ENCODE assay signal across 8 cellular contexts in the genomic region with DNA sequence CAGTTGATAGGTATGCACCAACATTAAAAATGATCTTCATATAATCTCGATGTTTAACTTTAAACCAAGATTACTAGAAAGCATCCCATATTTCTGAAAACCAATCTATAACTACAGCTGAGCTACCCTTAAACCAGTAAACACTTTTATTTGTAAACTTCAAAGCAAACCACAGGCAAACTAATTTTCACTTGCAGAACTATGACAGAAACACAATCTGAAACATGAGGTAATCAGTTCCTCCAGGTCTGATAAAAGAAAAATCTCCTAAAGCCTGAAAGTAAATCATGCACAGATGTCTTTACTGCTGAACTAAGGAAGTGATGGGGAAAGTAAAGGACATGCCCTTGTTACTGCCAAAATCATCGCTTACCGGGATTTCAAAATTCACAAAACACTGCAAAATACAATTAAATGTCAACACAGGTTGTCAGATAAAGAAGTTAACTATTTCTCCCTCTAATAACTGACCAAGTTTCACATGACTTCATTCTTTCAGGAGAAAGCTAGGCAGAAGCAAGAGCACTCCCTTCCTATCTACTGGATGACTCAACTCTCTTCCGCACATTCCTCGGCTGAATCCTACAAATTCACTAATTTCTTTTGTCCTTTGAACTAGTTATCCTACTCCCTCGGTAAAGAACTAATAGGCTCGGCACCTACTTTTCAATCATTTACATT. TPM values are rescaled to one million over a fixed set of nuclear protein-coding genes. Genes with fewer than 3 reads are reported as not detected.
DNase-seq lines count a peak whose midpoint lies in the region; ATAC-seq and TF ChIP-seq lines count a peak whose summit lies in the region.

No MANE protein-coding gene starts in this region.

- H3K27ac Mint-ChIP-seq in activated CD8-positive, alpha-beta T cell treated with anti-CD3 and anti-CD28 coated beads, Interleukin-2, amount 10 ng/mL, durations not matched to agents 7 days and 5 days = peak overlapping the region; percentile 94

- peaks cover 2% of the 10 kb centered on the region for H3K27me3 Mint-ChIP-seq in activated CD8-positive, alpha-beta T cell treated with anti-CD3 and anti-CD28 coated beads, Interleukin-2, amount 10 ng/mL, durations not matched to agents 7 days and 5 days (ENCODE audit: low read depth)

- H3K27me3 ChIP-seq in hepatocyte = no peaks in the 10 kb centered on the region
- H3K27me3 ChIP-seq in skeletal muscle tissue (ENCODE audit: control insufficient read depth in 3 of 3, insufficient read depth in 3 of 3, low read length in 3 of 3) = no peaks in the 10 kb centered on the region

- H3K4me1 ChIP-seq in hepatocyte (ENCODE audit: insufficient read depth) (peaks cover 9% of the 10 kb centered on the region), skeletal muscle tissue (ENCODE audit: control insufficient read depth in 3 of 3, insufficient read depth in 3 of 3, low read length in 3 of 3) (peaks cover 15 to 23% (median 23%) of the 10 kb centered on the region in 3 donors)

- H3K4me3 ChIP-seq in hepatocyte (peak overlapping the region; percentile 84), skeletal muscle tissue (ENCODE audit: low read length in 3 of 3) (peak overlapping the region; percentile 72 to 81 (median 74))

- H3K4me2 ChIP-seq in hepatocyte = peak overlapping the region; percentile 74

- peaks cover 52% of the 10 kb centered on the region for H3K79me2 ChIP-seq in hepatocyte

- H3K27ac ChIP-seq in hepatocyte = peak overlapping the region; percentile 100
- H3K27ac ChIP-seq in skeletal muscle tissue (ENCODE audit: low read depth, low read length) = peak overlapping the region; percentile 98

- POLR2A ChIA-PET in activated CD8-positive, alpha-beta T cell treated with anti-CD3 and anti-CD28 coated beads, Interleukin-2, amount 10 ng/mL, durations not matched to agents 7 days and 5 days (lab: Charles Lee) = interaction anchor here (0.6 to 2.2 kb wide), 4 partner anchors 56 to 721 kb away, joined by 3 to 5 read pairs (median 3); no protein-coding TSS in a partner anchor

- no peak for TF ChIP-seq CTCF in hepatocyte (IDR thresholded peaks at IDR 0.05; ENCODE audit: poor library complexity)

- H3K4me1 Mint-ChIP-seq in activated CD8-positive, alpha-beta T cell treated with anti-CD3 and anti-CD28 coated beads, Interleukin-2, amount 10 ng/mL, durations not matched to agents 7 days and 5 days (ENCODE audit: low read depth) = peaks cover 32% of the 10 kb centered on the region

- H3K36me3 Mint-ChIP-seq in activated CD8-positive, alpha-beta T cell treated with anti-CD3 and anti-CD28 coated beads, Interleukin-2, amount 10 ng/mL, durations not matched to agents 7 days and 5 days (ENCODE audit: low read depth) = peaks cover 8% of the 10 kb centered on the region

- H3K36me3 ChIP-seq in hepatocyte (replicated peaks; ENCODE audit: insufficient read depth, low read depth) = no peaks in the 10 kb centered on the region
- H3K36me3 ChIP-seq in skeletal muscle tissue (ENCODE audit: control insufficient read depth in 3 of 3, insufficient read depth in 3 of 3, low read length in 3 of 3) = no peaks in the 10 kb centered on the region

- peak overlapping the region; percentile 84 for H3K4me3 Mint-ChIP-seq in activated CD8-positive, alpha-beta T cell treated with anti-CD3 and anti-CD28 coated beads, Interleukin-2, amount 10 ng/mL, durations not matched to agents 7 days and 5 days

- peaks cover 16% of the 10 kb centered on the region for H4K20me1 ChIP-seq in hepatocyte (ENCODE audit: insufficient read depth, poor library complexity, severe bottlenecking)

- no peak for ATAC-seq in activated CD8-positive, alpha-beta T cell treated with anti-CD3 and anti-CD28 coated beads, Interleukin-2, amount 10 ng/mL, durations not matched to agents 7 days and 5 days
- ATAC-seq in GM21619 (IDR thresholded peaks at IDR 0.05; ENCODE audit: unreplicated experiment) = no peak

- CTCF ChIA-PET in activated CD8-positive, alpha-beta T cell treated with anti-CD3 and anti-CD28 coated beads, Interleukin-2, amount 10 ng/mL, durations not matched to agents 7 days and 5 days (lab: Charles Lee) = interaction anchor here (0.6 to 6.7 kb wide), 19 partner anchors 12 to 1174 kb away, joined by 3 to 50 read pairs (median 5); no protein-coding TSS in a partner anchor

- no peaks in the 10 kb centered on the region for H3K9me2 ChIP-seq in hepatocyte (replicated peaks; ENCODE audit: insufficient read depth)

- no peaks in the 10 kb centered on the region for H3K9me3 ChIP-seq in hepatocyte (ENCODE audit: low read depth)
- H3K9me3 ChIP-seq in skeletal muscle tissue (ENCODE audit: control insufficient read depth in 3 of 3, low read length in 3 of 3) = no peaks in the 10 kb centered on the region

- H3K9me3 Mint-ChIP-seq in activated CD8-positive, alpha-beta T cell treated with anti-CD3 and anti-CD28 coated beads, Interleukin-2, amount 10 ng/mL, durations not matched to agents 7 days and 5 days (ENCODE audit: insufficient read depth) = no peaks in the 10 kb centered on the region

- WGBS in hepatocyte (ENCODE audit: low lambda C conversion rate, missing lambda C conversion rate) = 8% methylated on average over 7 of the region's 7 CpGs

- H2AFZ ChIP-seq in hepatocyte = no peak overlapping the region

- DNase-seq in NCI-H82 (lab: John Stamatoyannopoulos, UW) (peak; percentile 16), NCI-H82 treated with DMSO at 0.1 percent for 48 hours (lab: John Stamatoyannopoulos, UW; ENCODE audit: unreplicated experiment) (no peak), HT-29 (ENCODE audit: low spot score) (peak; percentile 35), hepatocyte (ENCODE audit: low spot score) (peak; percentile 67), NCI-H524 treated with DMSO at 0.1 percent for 48 hours (lab: John Stamatoyannopoulos, UW) (no peak)
- DNase-seq in activated CD8-positive, alpha-beta T cell treated with anti-CD3 and anti-CD28 coated beads, Interleukin-2, amount 10 ng/mL, durations not matched to agents 7 days and 5 days = no peak

- peak overlapping the region; percentile 89 to 90 (median 89) for H3K9ac ChIP-seq in skeletal muscle tissue (ENCODE audit: low read depth in 1 of 3, low read length in 3 of 3)

RNA-seq across cellular contexts. Expression of a gene that starts 1.5 kb away (rescaled TPM):
- 3.2 and 3.4 TPM in 2 replicates for total RNA-seq in HT-29 (2014; rRNA removed; shearing (Covaris generic))
- 10 to 100 TPM; 15.9 to 16.2 TPM for total RNA-seq in activated CD8-positive, alpha-beta T cell treated with anti-CD3 and anti-CD28 coated beads, Interleukin-2, amount 10 ng/mL, durations not matched to agents 7 days and 5 days
- total RNA-seq in hepatocyte (19.1 and 20.9 TPM in 2 replicates), skeletal muscle tissue (9.4 TPM)
- 20.7 and 29.7 TPM in 2 replicates for polyA plus RNA-seq in hepatocyte

Comparison
In these comparisons a context has a peak if more than half of its experiments do, and no peak if none do; other contexts are left out.
1. DNase-seq: peak in NCI-H82 (single experiment), HT-29 (single experiment) and hepatocyte (single experiment); none in NCI-H82 treated with DMSO at 0.1 percent for 48 hours (single experiment), activated CD8-positive, alpha-beta T cell treated with anti-CD3 and anti-CD28 coated beads, Interleukin-2, amount 10 ng/mL, durations not matched to agents 7 days and 5 days (single experiment) and NCI-H524 treated with DMSO at 0.1 percent for 48 hours (single experiment).